1 cellular context compared by ENCODE assay signal in genomic region chr17:55433629-55434422, GRCh38.
A peak's percentile ranks its signal among the peaks of the same experiment; 100 is the strongest.
TF ChIP-seq lines count a peak whose summit lies in the region.

No MANE protein-coding gene starts in this region.

TF ChIP-seq in HepG2, 621 proteins besides CTCF, POLR2A, EP300 and RAD21 (continued from another document and continues in another):
- peak; percentile 17; the same call in 1 of the 2 replicates for TF ChIP-seq SP5 (CRISPR knock-in tag; IDR thresholded peaks at IDR 0.05; ENCODE audit: borderline replicate concordance, low read depth)
- peak; percentile 74 for TF ChIP-seq KAT8 (CRISPR knock-in tag; IDR thresholded peaks at IDR 0.05)
- no peak for TF ChIP-seq ZNF253 (CRISPR knock-in tag; IDR thresholded peaks at IDR 0.05; ENCODE audit: borderline replicate concordance)
- TF ChIP-seq, protein P1, sequence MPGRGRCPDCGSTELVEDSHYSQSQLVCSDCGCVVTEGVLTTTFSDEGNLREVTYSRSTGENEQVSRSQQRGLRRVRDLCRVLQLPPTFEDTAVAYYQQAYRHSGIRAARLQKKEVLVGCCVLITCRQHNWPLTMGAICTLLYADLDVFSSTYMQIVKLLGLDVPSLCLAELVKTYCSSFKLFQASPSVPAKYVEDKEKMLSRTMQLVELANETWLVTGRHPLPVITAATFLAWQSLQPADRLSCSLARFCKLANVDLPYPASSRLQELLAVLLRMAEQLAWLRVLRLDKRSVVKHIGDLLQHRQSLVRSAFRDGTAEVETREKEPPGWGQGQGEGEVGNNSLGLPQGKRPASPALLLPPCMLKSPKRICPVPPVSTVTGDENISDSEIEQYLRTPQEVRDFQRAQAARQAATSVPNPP (CRISPR knock-in tag; IDR thresholded peaks at IDR 0.05), result 0 out of 2 replicates have a peak, but pooled peaks have one; percentile 11
- no peak; the same call in 1 of the 2 replicates for TF ChIP-seq ZMYM3 (CRISPR knock-in tag; IDR thresholded peaks at IDR 0.05)
- no peak for TF ChIP-seq ZNF598 (CRISPR knock-in tag; IDR thresholded peaks at IDR 0.05; ENCODE audit: borderline replicate concordance)
- no peak for TF ChIP-seq HCFC1 (IDR thresholded peaks at IDR 0.05; ENCODE audit: low read depth, low read length)
- no peak for TF ChIP-seq ZBTB40 (IDR thresholded peaks at IDR 0.05)
- peak; percentile 29; the same call in 1 of the 2 replicates for TF ChIP-seq ZBTB40 (CRISPR knock-in tag; IDR thresholded peaks at IDR 0.05)
- no peak for TF ChIP-seq MYC (CRISPR knock-in tag; IDR thresholded peaks at IDR 0.05; ENCODE audit: borderline replicate concordance)
- no peak for TF ChIP-seq SMARCE1 (IDR thresholded peaks at IDR 0.05; ENCODE audit: borderline replicate concordance)
- TF ChIP-seq ZFP90 (CRISPR knock-in tag; IDR thresholded peaks at IDR 0.05; ENCODE audit: borderline replicate concordance), result no peak
- no peak for TF ChIP-seq GPBP1L1 (CRISPR knock-in tag; IDR thresholded peaks at IDR 0.05)
- TF ChIP-seq, protein P2, sequence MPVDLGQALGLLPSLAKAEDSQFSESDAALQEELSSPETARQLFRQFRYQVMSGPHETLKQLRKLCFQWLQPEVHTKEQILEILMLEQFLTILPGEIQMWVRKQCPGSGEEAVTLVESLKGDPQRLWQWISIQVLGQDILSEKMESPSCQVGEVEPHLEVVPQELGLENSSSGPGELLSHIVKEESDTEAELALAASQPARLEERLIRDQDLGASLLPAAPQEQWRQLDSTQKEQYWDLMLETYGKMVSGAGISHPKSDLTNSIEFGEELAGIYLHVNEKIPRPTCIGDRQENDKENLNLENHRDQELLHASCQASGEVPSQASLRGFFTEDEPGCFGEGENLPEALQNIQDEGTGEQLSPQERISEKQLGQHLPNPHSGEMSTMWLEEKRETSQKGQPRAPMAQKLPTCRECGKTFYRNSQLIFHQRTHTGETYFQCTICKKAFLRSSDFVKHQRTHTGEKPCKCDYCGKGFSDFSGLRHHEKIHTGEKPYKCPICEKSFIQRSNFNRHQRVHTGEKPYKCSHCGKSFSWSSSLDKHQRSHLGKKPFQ (CRISPR knock-in tag; IDR thresholded peaks at IDR 0.05; ENCODE audit: insufficient replicate concordance), result peak; percentile 70
- TF ChIP-seq ZFP82 (CRISPR knock-in tag; IDR thresholded peaks at IDR 0.05; ENCODE audit: borderline replicate concordance), result no peak
- TF ChIP-seq RAD51 (IDR thresholded peaks at IDR 0.05; ENCODE audit: borderline replicate concordance), result no peak
- TF ChIP-seq NCOA5 (CRISPR knock-in tag; IDR thresholded peaks at IDR 0.05), result no peak
- TF ChIP-seq ZBTB42 (CRISPR knock-in tag; IDR thresholded peaks at IDR 0.05), result no peak
- no peak for TF ChIP-seq ZFP62 (CRISPR knock-in tag; IDR thresholded peaks at IDR 0.05)
- no peak for TF ChIP-seq SRSF1 (optimal IDR thresholded peaks at IDR 0.05; ENCODE audit: low read depth, low read length)
- no peak for TF ChIP-seq HOXA7 (CRISPR knock-in tag; IDR thresholded peaks at IDR 0.05)
- peak; percentile 45; the same call in 1 of the 2 replicates for TF ChIP-seq GATAD1 (CRISPR knock-in tag; IDR thresholded peaks at IDR 0.05)
- TF ChIP-seq FOXP1 (IDR thresholded peaks at IDR 0.05), result no peak
- peak; percentile 88 for TF ChIP-seq FOXP1 (CRISPR knock-in tag; IDR thresholded peaks at IDR 0.05)
- no peak for TF ChIP-seq ZNF773 (CRISPR knock-in tag; IDR thresholded peaks at IDR 0.05; ENCODE audit: borderline replicate concordance)
- TF ChIP-seq PLSCR1 (CRISPR knock-in tag; IDR thresholded peaks at IDR 0.05; ENCODE audit: borderline replicate concordance), result no peak
- peak; percentile 66 for TF ChIP-seq POLR2AphosphoS5 (IDR thresholded peaks at IDR 0.05; ENCODE audit: low read depth, low read length)
- TF ChIP-seq ZNF646 (CRISPR knock-in tag; IDR thresholded peaks at IDR 0.05), result 0 out of 2 replicates have a peak, but pooled peaks have one; percentile 42
- TF ChIP-seq, protein P3, sequence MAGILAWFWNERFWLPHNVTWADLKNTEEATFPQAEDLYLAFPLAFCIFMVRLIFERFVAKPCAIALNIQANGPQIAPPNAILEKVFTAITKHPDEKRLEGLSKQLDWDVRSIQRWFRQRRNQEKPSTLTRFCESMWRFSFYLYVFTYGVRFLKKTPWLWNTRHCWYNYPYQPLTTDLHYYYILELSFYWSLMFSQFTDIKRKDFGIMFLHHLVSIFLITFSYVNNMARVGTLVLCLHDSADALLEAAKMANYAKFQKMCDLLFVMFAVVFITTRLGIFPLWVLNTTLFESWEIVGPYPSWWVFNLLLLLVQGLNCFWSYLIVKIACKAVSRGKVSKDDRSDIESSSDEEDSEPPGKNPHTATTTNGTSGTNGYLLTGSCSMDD (CRISPR knock-in tag; IDR thresholded peaks at IDR 0.05), result no peak
- TF ChIP-seq CHD4 (IDR thresholded peaks at IDR 0.05; ENCODE audit: borderline replicate concordance, low read length), result peak; percentile 80
- TF ChIP-seq, protein P4, sequence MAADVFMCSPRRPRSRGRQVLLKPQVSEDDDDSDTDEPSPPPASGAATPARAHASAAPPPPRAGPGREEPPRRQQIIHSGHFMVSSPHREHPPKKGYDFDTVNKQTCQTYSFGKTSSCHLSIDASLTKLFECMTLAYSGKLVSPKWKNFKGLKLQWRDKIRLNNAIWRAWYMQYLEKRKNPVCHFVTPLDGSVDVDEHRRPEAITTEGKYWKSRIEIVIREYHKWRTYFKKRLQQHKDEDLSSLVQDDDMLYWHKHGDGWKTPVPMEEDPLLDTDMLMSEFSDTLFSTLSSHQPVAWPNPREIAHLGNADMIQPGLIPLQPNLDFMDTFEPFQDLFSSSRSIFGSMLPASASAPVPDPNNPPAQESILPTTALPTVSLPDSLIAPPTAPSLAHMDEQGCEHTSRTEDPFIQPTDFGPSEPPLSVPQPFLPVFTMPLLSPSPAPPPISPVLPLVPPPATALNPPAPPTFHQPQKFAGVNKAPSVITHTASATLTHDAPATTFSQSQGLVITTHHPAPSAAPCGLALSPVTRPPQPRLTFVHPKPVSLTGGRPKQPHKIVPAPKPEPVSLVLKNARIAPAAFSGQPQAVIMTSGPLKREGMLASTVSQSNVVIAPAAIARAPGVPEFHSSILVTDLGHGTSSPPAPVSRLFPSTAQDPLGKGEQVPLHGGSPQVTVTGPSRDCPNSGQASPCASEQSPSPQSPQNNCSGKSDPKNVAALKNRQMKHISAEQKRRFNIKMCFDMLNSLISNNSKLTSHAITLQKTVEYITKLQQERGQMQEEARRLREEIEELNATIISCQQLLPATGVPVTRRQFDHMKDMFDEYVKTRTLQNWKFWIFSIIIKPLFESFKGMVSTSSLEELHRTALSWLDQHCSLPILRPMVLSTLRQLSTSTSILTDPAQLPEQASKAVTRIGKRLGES (CRISPR knock-in tag; IDR thresholded peaks at IDR 0.05; ENCODE audit: borderline replicate concordance), result no peak
- TF ChIP-seq MTF1 (CRISPR knock-in tag; IDR thresholded peaks at IDR 0.05), result no peak
- TF ChIP-seq RORA (CRISPR knock-in tag; IDR thresholded peaks at IDR 0.05), result no peak
- no peak for TF ChIP-seq FOXC1 (CRISPR knock-in tag; IDR thresholded peaks at IDR 0.05; ENCODE audit: borderline replicate concordance)
